13 cellular contexts compared by ENCODE assay signal in genomic region chr5:957730-958485, GRCh38. TPM values are rescaled to one million over a fixed set of nuclear protein-coding genes. Genes with fewer than 3 reads are reported as not detected.
DNase-seq lines count a peak whose midpoint lies in the region; ATAC-seq, FAIRE-seq and TF ChIP-seq lines count a peak whose summit lies in the region.
"Had no signal": no experiment of that assay in that cellular context is flagged by ENCODE, and none has a peak within 500 bp of the region (broad histone marks: within the 10 kb centered on the region; RNA-seq: fewer than 3 reads in every experiment).

No MANE protein-coding gene starts in this region.

- CTCF ChIA-PET in K562 (lab: Yijun Ruan, JAX; ENCODE audit: low intra/inter-chr PET ratio) = no interaction called here

- peaks cover 33% of the 10 kb centered on the region for H4K20me1 ChIP-seq in K562 (replicated peaks; ENCODE audit: control insufficient read depth, insufficient read depth, low read length)

- peaks cover 43 to 71% of the 10 kb centered on the region in 2 experiments; a peak in 4 of 5 replicates for H3K27me3 ChIP-seq in K562 (ENCODE audit: control insufficient read depth in 2 of 2, insufficient read depth in 2 of 2, low read length in 2 of 2)
- peaks cover 1 to 4% of the 10 kb centered on the region in 2 donors for H3K27me3 ChIP-seq in mucosa of rectum (ENCODE audit: control insufficient read depth in 2 of 2, insufficient read depth in 2 of 2, low read length in 2 of 2)

- no TSS peak for BruUV-seq in K562 (replicated peaks; lab: Mats Ljungman, UMichigan)

- peak overlapping the region; percentile 53 for H3K27ac ChIP-seq in C4-2B
- H3K27ac ChIP-seq in K562 (ENCODE audit: extremely low read depth, low read depth, low read length) = no peak overlapping the region
- peak overlapping the region; percentile 29 to 46 for H3K27ac ChIP-seq in mucosa of rectum (ENCODE audit: low read depth in 2 of 2, low read length in 2 of 2)

- peaks cover 0 to 60% of the 10 kb centered on the region in 2 experiments; a peak in 3 of 5 replicates for H3K4me1 ChIP-seq in K562 (replicated peaks in 1 of 2; ENCODE audit: control insufficient read depth in 2 of 2, insufficient read depth in 2 of 2, low read length in 2 of 2)
- H3K4me1 ChIP-seq in mucosa of rectum (ENCODE audit: control insufficient read depth in 2 of 2, insufficient read depth in 2 of 2, low read length in 2 of 2) = peaks cover 7 to 9% of the 10 kb centered on the region in 2 donors

- no peaks in the 10 kb centered on the region for H3K36me3 ChIP-seq in K562 (ENCODE audit: control insufficient read depth, insufficient read depth, low read length)
- no peaks in the 10 kb centered on the region for H3K36me3 ChIP-seq in mucosa of rectum (ENCODE audit: control insufficient read depth in 2 of 2, insufficient read depth in 2 of 2, low read length in 2 of 2)

- POLR2A ChIA-PET in K562 (lab: Yijun Ruan, JAX) = interaction anchor here (1.7 kb wide), 1 partner anchor 12 kb away, joined by 6 read pairs; no protein-coding TSS in a partner anchor

- TF ChIP-seq RAD21 in K562 (CRISPR knock-in tag; conservative IDR thresholded peaks at IDR 0.05 in 1 of 2, IDR thresholded peaks at IDR 0.05 in 1 of 2) = no peak

- H3K79me2 ChIP-seq in K562 (ENCODE audit: control insufficient read depth, insufficient read depth, low read length) = no peaks in the 10 kb centered on the region

- no peak for TF ChIP-seq POLR2A in K562 (conservative IDR thresholded peaks at IDR 0.05)

- no peak overlapping the region for H3K9ac ChIP-seq in K562 (ENCODE audit: insufficient read depth in 1 of 2, low read depth in 2 of 2, low read length in 2 of 2)
- no peak overlapping the region for H3K9ac ChIP-seq in mucosa of rectum (ENCODE audit: low read depth in 1 of 2, low read length in 2 of 2)

- no peak for ATAC-seq in K562
- no peak for ATAC-seq in HG03097 (IDR thresholded peaks at IDR 0.05; ENCODE audit: low FRiP score, unreplicated experiment)
- no peak for ATAC-seq in GM21528 (IDR thresholded peaks at IDR 0.05; ENCODE audit: low FRiP score, unreplicated experiment)

- H3K4me3 ChIP-seq in K562 (no peak overlapping the region), mucosa of rectum (ENCODE audit: low read length in 2 of 2) (no peak overlapping the region)

- H3K4me2 ChIP-seq in K562 (ENCODE audit: insufficient read depth, low read length) = no peak overlapping the region

- H3K9me3 ChIP-seq in K562 (replicated peaks; ENCODE audit: control insufficient read depth, insufficient read depth, low read depth, low read length) = no peaks in the 10 kb centered on the region
- no peaks in the 10 kb centered on the region for H3K9me3 ChIP-seq in mucosa of rectum (ENCODE audit: control insufficient read depth in 2 of 2, low read length in 2 of 2)

- WGBS in K562 (ENCODE audit: insufficient coverage, low coverage, missing lambda C conversion rate) = 28% methylated on average over 23 of the region's 24 CpGs

- H2AFZ ChIP-seq in K562 (ENCODE audit: low read depth, low read length) = no peak overlapping the region

- FAIRE-seq in K562 (lab: Jason Lieb, UNC) = no peak
- FAIRE-seq: small intestine had no signal

- no peaks in the 10 kb centered on the region for H3K9me1 ChIP-seq in K562 (ENCODE audit: control insufficient read depth, insufficient read depth, low read length)

- in situ Hi-C loops in K562 (cut with MboI) = no loop called here

- no peak for TF ChIP-seq EP300 in K562 (IDR thresholded peaks at IDR 0.05; ENCODE audit: low read length)

- TF ChIP-seq CTCF in C4-2B (conservative IDR thresholded peaks at IDR 0.05) (no peak), K562 (IDR thresholded peaks at IDR 0.05 in 2 of 3, conservative IDR thresholded peaks at IDR 0.05 in 1 of 3; ENCODE audit: insufficient read depth in 2 of 3, low read depth in 1 of 3, low read length in 3 of 3) (no peak)

- intact Hi-C loops in K562 (cut with micrococcal nuclease) = no loop called here

- DNase-seq in HT1080 (ENCODE audit: low read depth) = peak; percentile 26
- no peak for DNase-seq in K562 (ENCODE audit: extremely low read depth in 1 of 4, low spot score in 3 of 4)
- no peak for DNase-seq in AG20443 (ENCODE audit: low spot score)
- DNase-seq in cerebellum (ENCODE audit: low spot score) = no peak
- DNase-seq: DMS79; small intestine; stimulated activated naive CD4-positive, alpha-beta T cell treated with Interleukin-2 at 50 U/mL for 16 hours had no signal

TF ChIP-seq in K562, 482 proteins besides CTCF, POLR2A, EP300 and RAD21:
- TF ChIP-seq PATZ1 (CRISPR knock-in tag; IDR thresholded peaks at IDR 0.05; ENCODE audit: borderline replicate concordance) = no peak
- TF ChIP-seq NFIC (IDR thresholded peaks at IDR 0.05) = peak; percentile 76

RNA-seq across cellular contexts. Expression of gene NKD2, which starts 50.7 kb away (rescaled TPM):
- total RNA-seq in HT1080 (2014; rRNA removed; shearing (Covaris generic)) = not detected in 2 replicates
- 0.14 and 0.34 TPM in 2 replicates for polyA plus RNA-seq in HT1080 (2015; cell fraction: cytosol; rRNA removed)
- polyA plus RNA-seq in HT1080 (2015; cell fraction: nucleus; rRNA removed) = 0.23 and 0.58 TPM in 2 replicates
- total RNA-seq in K562 (2011; cell fraction: chromatin; rRNA removed; ENCODE audit: low replicate concordance) = 0.55 and 2.0 TPM in 2 replicates
- 0.67 and 1.7 TPM in 2 replicates for total RNA-seq in K562 (2011; cell fraction: nucleolus; rRNA removed)
- total RNA-seq in K562 (2011; cell fraction: nucleoplasm; rRNA removed) = 0.37 TPM in 1 of 2 replicates, not detected in the other
- total RNA-seq in K562 (2014; rRNA removed) (0.12 and 0.64 TPM in 2 replicates), K562 (2014; rRNA removed; fragmentation: Illumina TruSeq; extraction: Trizol) (not detected in 2 replicates), K562 (2015; rRNA removed; fragmentation: Illumina TruSeq; extraction: Trizol) (not detected in 2 replicates), K562 (2021) (0.35 and 0.38 TPM in 2 replicates), cerebellum (8.0 TPM)
- polyA plus RNA-seq in K562 (2011; rRNA removed) (0.20 and 0.65 TPM in 2 replicates), K562 (2014; fragmentation: Illumina TruSeq; extraction: Trizol) (not detected in 2 replicates), K562 (2014; fragmentation: Nextera tagmentation; extraction: Ambion mirVana) (not detected), K562 (2014; rRNA removed) (0.09 TPM in 1 of 2 replicates, not detected in the other)
- polyA plus RNA-seq in K562 (2011; cell fraction: cytosol; rRNA removed) = 0.29 TPM in 1 of 2 replicates, not detected in the other
- polyA plus RNA-seq in K562 (2011; cell fraction: nucleus; rRNA removed) = 3.0 and 5.0 TPM in 2 replicates
- 0.16 and 0.98 TPM in 2 replicates for polyA plus RNA-seq in K562 (2012)
- not detected in 2 replicates for polyA minus RNA-seq in K562 (2011; rRNA and poly(A)+ RNA removed)
- 1.3 TPM in 1 of 2 replicates, not detected in the other for polyA minus RNA-seq in K562 (2011; cell fraction: cytosol; rRNA and poly(A)+ RNA removed)
- 1.00 and 1.3 TPM in 2 replicates for polyA minus RNA-seq in K562 (2011; cell fraction: nucleus; rRNA and poly(A)+ RNA removed)
- total RNA-seq: epithelial cell of proximal tubule had no signal
- polyA plus RNA-seq: IgD-negative memory B cell had no signal
